1 cellular context compared by ENCODE assay signal in genomic region chr2:233588410-233588809, GRCh38.
TF ChIP-seq lines count a peak whose summit lies in the region.

No MANE protein-coding gene starts in this region.

TF ChIP-seq in HepG2, 621 proteins besides CTCF, POLR2A, EP300 and RAD21:
- TF ChIP-seq ZSCAN25 (CRISPR knock-in tag; IDR thresholded peaks at IDR 0.05): no peak
- TF ChIP-seq KMT2A (CRISPR knock-in tag; IDR thresholded peaks at IDR 0.05): no peak
- no peak for TF ChIP-seq MTA1 (CRISPR knock-in tag; IDR thresholded peaks at IDR 0.05; ENCODE audit: borderline replicate concordance)
- peak; percentile 53; the same call in 1 of the 2 replicates for TF ChIP-seq MNT (IDR thresholded peaks at IDR 0.05)
